In the genomic region with DNA sequence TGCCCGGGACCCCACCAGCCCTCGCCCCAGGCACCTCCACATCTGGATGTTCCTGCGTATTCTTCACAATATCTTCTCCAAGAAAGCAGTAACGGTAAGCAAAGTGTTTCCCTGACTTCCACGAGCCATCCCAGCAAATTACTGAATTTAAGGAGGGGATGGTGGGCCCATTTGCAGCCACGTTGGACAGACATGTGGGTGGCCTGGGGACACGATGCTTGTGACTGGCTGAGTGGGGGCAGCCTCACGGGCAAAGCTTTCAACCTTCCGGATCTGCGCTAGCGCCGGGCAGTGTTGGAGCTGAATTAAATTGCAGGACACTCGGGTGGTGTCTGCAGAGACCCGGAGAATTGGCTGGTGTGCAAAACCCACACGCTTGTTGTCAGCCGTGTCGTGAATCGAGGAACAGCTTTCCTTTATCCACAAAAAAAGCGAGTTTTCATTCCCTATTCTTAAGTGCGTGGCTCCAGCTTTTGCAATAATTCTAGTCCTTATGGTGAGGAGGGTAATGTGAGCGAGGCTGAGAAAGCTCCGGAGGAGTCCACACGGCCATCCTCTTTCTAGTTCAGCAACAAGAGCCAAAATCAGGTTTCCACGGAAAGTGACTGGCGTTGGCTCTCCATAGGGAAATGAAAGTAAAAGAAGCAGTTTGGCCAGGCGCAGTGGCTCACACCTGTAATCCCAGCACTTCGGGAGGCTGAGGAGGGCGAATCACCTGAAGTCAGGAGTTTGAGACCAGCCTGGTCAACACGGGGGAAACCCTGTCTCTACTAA, we compare ENCODE assay signal across 28 cellular contexts.
"Had no signal": no experiment of that assay in that cellular context is flagged by ENCODE, and none has a peak within 500 bp of the region (broad histone marks: within the 10 kb centered on the region; RNA-seq: fewer than 3 reads in every experiment).

No MANE protein-coding gene starts in this region.

- H3K36me3 Mint-ChIP-seq: activated naive CD4-positive, alpha-beta T cell treated with anti-CD3 and anti-CD28 coated beads, Interleukin-2, amount 50 U/mL, for 72 hours; naive thymus-derived CD4-positive, alpha-beta T cell; stimulated activated naive B cell treated with anti-CD40 and anti-IgM and Interleukin-4, amounts not matched to agents 10 μg/mL and 1 μg/mL and 100 μg/mL, for 72 hours had no signal

- H3K4me2 ChIP-seq: smooth muscle cell had no signal

- H3K4me3 Mint-ChIP-seq: activated T-cell treated with anti-CD3 and anti-CD28 coated beads, Interleukin-2, amount 50 U/mL, for 72 hours; central memory CD8-positive, alpha-beta T cell; naive thymus-derived CD4-positive, alpha-beta T cell; stimulated activated naive B cell treated with anti-CD40 and anti-IgM and Interleukin-4, amounts not matched to agents 10 μg/mL and 1 μg/mL and 100 μg/mL, for 72 hours had no signal

- H3K4me3 ChIP-seq: esophagus muscularis mucosa, heart right ventricle, pancreas, prostate gland, sigmoid colon, smooth muscle cell, suprapubic skin, tibial artery, upper lobe of right lung had no signal

- H3K27ac Mint-ChIP-seq: activated naive CD4-positive, alpha-beta T cell treated with anti-CD3 and anti-CD28 coated beads, Interleukin-2, amount 50 U/mL, for 72 hours; activated T-cell treated with anti-CD3 and anti-CD28 coated beads, Interleukin-2, amount 50 U/mL, for 72 hours; naive thymus-derived CD4-positive, alpha-beta T cell; stimulated activated naive B cell treated with anti-CD40 and anti-IgM and Interleukin-4, amounts not matched to agents 10 μg/mL and 1 μg/mL and 100 μg/mL, for 72 hours had no signal

- DNase-seq: activated CD4-positive, alpha-beta T cell treated with anti-CD3 and anti-CD28 coated beads for 4 hours; activated CD4-positive, alpha-beta T cell treated with anti-CD3 and anti-CD28 coated beads, Interleukin-2, amount 50 U/mL, for 4 hours; activated naive CD4-positive, alpha-beta T cell; activated T-cell treated with anti-CD3 and anti-CD28 coated beads for 4 hours; activated T-cell treated with anti-CD3 and anti-CD28 coated beads, Interleukin-2, amount 50 U/mL, for 72 hours; dermis blood vessel endothelial cell; effector CD4-positive, alpha-beta T cell; foreskin keratinocyte; heart right ventricle; midbrain; naive thymus-derived CD4-positive, alpha-beta T cell; pancreas; retina; sigmoid colon; stimulated activated CD4-positive, alpha-beta T cell treated with anti-CD3 and anti-CD28 coated beads, Interleukin-15, amount 100 ng/mL, for 24 hours; stimulated activated CD4-positive, alpha-beta T cell treated with anti-CD3 and anti-CD28 coated beads, Interleukin-2, amount 100 ng/mL, for 24 hours; stimulated activated naive B cell treated with anti-CD40 and anti-IgM and Interleukin-4, amounts not matched to agents 10 μg/mL and 1 μg/mL and 100 μg/mL, for 72 hours; tibial artery; upper lobe of right lung had no signal

- ATAC-seq: activated naive CD4-positive, alpha-beta T cell treated with anti-CD3 and anti-CD28 coated beads, Interleukin-2, amount 50 U/mL, for 72 hours; activated T-cell treated with anti-CD3 and anti-CD28 coated beads, Interleukin-2, amount 50 U/mL, for 72 hours; foreskin keratinocyte; heart right ventricle; naive thymus-derived CD4-positive, alpha-beta T cell; pancreas had no signal

- FAIRE-seq: colon, pancreas, TTC549 had no signal

- H3K4me1 Mint-ChIP-seq: central memory CD8-positive, alpha-beta T cell; naive thymus-derived CD4-positive, alpha-beta T cell had no signal

- H3K4me1 ChIP-seq: esophagus muscularis mucosa, foreskin keratinocyte, heart right ventricle, pancreas, prostate gland, sigmoid colon, suprapubic skin, tibial artery, upper lobe of right lung had no signal

- H3K9me3 ChIP-seq: esophagus muscularis mucosa, heart right ventricle, pancreas, prostate gland, sigmoid colon, suprapubic skin, tibial artery, upper lobe of right lung had no signal

- H3K27me3 ChIP-seq: foreskin keratinocyte had no signal

- H3K36me3 ChIP-seq: esophagus muscularis mucosa, heart right ventricle, pancreas, prostate gland, sigmoid colon, suprapubic skin, tibial artery, upper lobe of right lung had no signal

- H3K9me3 Mint-ChIP-seq: activated naive CD4-positive, alpha-beta T cell treated with anti-CD3 and anti-CD28 coated beads, Interleukin-2, amount 50 U/mL, for 72 hours; activated T-cell treated with anti-CD3 and anti-CD28 coated beads, Interleukin-2, amount 50 U/mL, for 72 hours; central memory CD8-positive, alpha-beta T cell; naive thymus-derived CD4-positive, alpha-beta T cell; stimulated activated naive B cell treated with anti-CD40 and anti-IgM and Interleukin-4, amounts not matched to agents 10 μg/mL and 1 μg/mL and 100 μg/mL, for 72 hours had no signal

- H3K27ac ChIP-seq: esophagus muscularis mucosa, foreskin keratinocyte, heart right ventricle, pancreas, prostate gland, sigmoid colon, suprapubic skin, tibial artery, upper lobe of right lung, VCaP had no signal
